Comparison of ENCODE assay signal across 8 cellular contexts in genomic region chr4:183256756-183257385, GRCh38.
A peak's percentile ranks its signal among the peaks of the same experiment; 100 is the strongest.
DNase-seq lines count a peak whose midpoint lies in the region; ATAC-seq and TF ChIP-seq lines count a peak whose summit lies in the region.

No MANE protein-coding gene starts in this region.

- CTCF ChIA-PET in activated CD4-positive, alpha-beta T cell treated with anti-CD3 and anti-CD28 coated beads for 36 hours (lab: Charles Lee), result interaction anchor here (1.0 to 4.7 kb wide), 6 partner anchors 13 to 319 kb away, joined by 3 to 32 read pairs (median 5); no protein-coding TSS in a partner anchor

- no peak overlapping the region for H3K27ac Mint-ChIP-seq in activated CD4-positive, alpha-beta T cell treated with anti-CD3 and anti-CD28 coated beads for 36 hours
- peak overlapping the region; percentile 35 for H3K27ac Mint-ChIP-seq in activated T-cell treated with anti-CD3 and anti-CD28 coated beads, Interleukin-2, amount 50 U/mL, for 24 hours

- TF ChIP-seq POLR2A in gastroesophageal sphincter (IDR thresholded peaks at IDR 0.05) (no peak), prostate gland (IDR thresholded peaks at IDR 0.05) (no peak)

- H3K36me3 Mint-ChIP-seq in activated CD4-positive, alpha-beta T cell treated with anti-CD3 and anti-CD28 coated beads for 36 hours (ENCODE audit: low read depth), result no peaks in the 10 kb centered on the region
- H3K36me3 Mint-ChIP-seq in activated T-cell treated with anti-CD3 and anti-CD28 coated beads, Interleukin-2, amount 50 U/mL, for 24 hours (ENCODE audit: low read depth), result no peaks in the 10 kb centered on the region

- peak; percentile 67 for DNase-seq in activated CD4-positive, alpha-beta T cell treated with anti-CD3 and anti-CD28 coated beads for 36 hours
- DNase-seq in activated CD4-positive, alpha-beta T cell treated with anti-CD3 and anti-CD28 coated beads for 1 hour, result no peak
- DNase-seq in NCI-H526 treated with DMSO at 0.1 percent for 48 hours (lab: John Stamatoyannopoulos, UW), result peak; percentile 3
- DNase-seq in activated T-cell treated with anti-CD3 and anti-CD28 coated beads, Interleukin-2, amount 50 U/mL, for 24 hours, result peak; percentile 51
- no peak for DNase-seq in prostate gland (ENCODE audit: low spot score)
- DNase-seq in DMS79 treated with DMSO at 0.1 percent for 48 hours (lab: John Stamatoyannopoulos, UW), result no peak

- H3K4me3 ChIP-seq in gastroesophageal sphincter, result no peak overlapping the region
- no peak overlapping the region for H3K4me3 ChIP-seq in prostate gland

- H3K4me1 ChIP-seq in gastroesophageal sphincter (peaks cover 0 to 22% (median 0%) of the 10 kb centered on the region in 3 donors), prostate gland (replicated peaks) (peaks cover 19% of the 10 kb centered on the region)

- intact Hi-C loops in activated CD4-positive, alpha-beta T cell treated with anti-CD3 and anti-CD28 coated beads for 36 hours (cut with DNase I, micrococcal nuclease), result loop anchor here in 1 of 2 experiments (1.0 kb wide), 1 partner anchor 184 kb away; no protein-coding TSS in a partner anchor
- intact Hi-C loops in prostate gland (cut with DNase I), result loop anchor here (2.0 kb wide), 1 partner anchor 182 kb away; no protein-coding TSS in a partner anchor

- TF ChIP-seq CTCF in gastroesophageal sphincter (IDR thresholded peaks at IDR 0.05) (peak; percentile 58 to 77 (median 72)), prostate gland (IDR thresholded peaks at IDR 0.05) (peak; percentile 44 to 56 (median 50))

- POLR2A ChIA-PET in activated CD4-positive, alpha-beta T cell treated with anti-CD3 and anti-CD28 coated beads for 36 hours (lab: Charles Lee), result no interaction called here

- ATAC-seq in activated CD4-positive, alpha-beta T cell treated with anti-CD3 and anti-CD28 coated beads for 36 hours, result peak; percentile 53
- ATAC-seq in HG02759 (IDR thresholded peaks at IDR 0.05; ENCODE audit: unreplicated experiment), result peak; percentile 82
- ATAC-seq in gastroesophageal sphincter, result peak; percentile 72

- peaks cover 0 to 53% of the 10 kb centered on the region in 2 donors for H3K36me3 ChIP-seq in gastroesophageal sphincter
- no peaks in the 10 kb centered on the region for H3K36me3 ChIP-seq in prostate gland

- peak overlapping the region in 1 of 4 donors; percentile 19 for H3K27ac ChIP-seq in gastroesophageal sphincter
- peak overlapping the region in 1 of 2 donors; percentile 51 for H3K27ac ChIP-seq in prostate gland

- H3K27me3 ChIP-seq in gastroesophageal sphincter, result no peaks in the 10 kb centered on the region
- no peaks in the 10 kb centered on the region for H3K27me3 ChIP-seq in prostate gland (replicated peaks; ENCODE audit: insufficient read depth)

- no peaks in the 10 kb centered on the region for H3K27me3 Mint-ChIP-seq in activated CD4-positive, alpha-beta T cell treated with anti-CD3 and anti-CD28 coated beads for 36 hours
- no peaks in the 10 kb centered on the region for H3K27me3 Mint-ChIP-seq in activated T-cell treated with anti-CD3 and anti-CD28 coated beads, Interleukin-2, amount 50 U/mL, for 24 hours

- H3K4me1 Mint-ChIP-seq in activated CD4-positive, alpha-beta T cell treated with anti-CD3 and anti-CD28 coated beads for 36 hours, result no peaks in the 10 kb centered on the region
- no peaks in the 10 kb centered on the region for H3K4me1 Mint-ChIP-seq in activated T-cell treated with anti-CD3 and anti-CD28 coated beads, Interleukin-2, amount 50 U/mL, for 24 hours (ENCODE audit: low read depth)

- H3K9me3 Mint-ChIP-seq in activated CD4-positive, alpha-beta T cell treated with anti-CD3 and anti-CD28 coated beads for 36 hours (ENCODE audit: low read depth), result no peaks in the 10 kb centered on the region
- no peaks in the 10 kb centered on the region for H3K9me3 Mint-ChIP-seq in activated T-cell treated with anti-CD3 and anti-CD28 coated beads, Interleukin-2, amount 50 U/mL, for 24 hours

- TF ChIP-seq EP300 in gastroesophageal sphincter (IDR thresholded peaks at IDR 0.05), result no peak

- no peak overlapping the region for H3K4me3 Mint-ChIP-seq in activated CD4-positive, alpha-beta T cell treated with anti-CD3 and anti-CD28 coated beads for 36 hours
- no peak overlapping the region for H3K4me3 Mint-ChIP-seq in activated T-cell treated with anti-CD3 and anti-CD28 coated beads, Interleukin-2, amount 50 U/mL, for 24 hours

- WGBS in gastroesophageal sphincter (ENCODE audit: low coverage in 1 of 2), 2 donors, result 24 to 43% methylated on average over 3 to 6 of the region's 9 CpGs
- WGBS in prostate gland, result 45% methylated on average over 9 of the region's 9 CpGs

- H3K9me3 ChIP-seq in gastroesophageal sphincter (no peaks in the 10 kb centered on the region), prostate gland (no peaks in the 10 kb centered on the region)

Comparison
In these comparisons a context has a peak if more than half of its experiments do, and no peak if none do; other contexts are left out.
1. DNase-seq: peak in activated CD4-positive, alpha-beta T cell treated with anti-CD3 and anti-CD28 coated beads for 36 hours (single experiment), NCI-H526 treated with DMSO at 0.1 percent for 48 hours (single experiment) and activated T-cell treated with anti-CD3 and anti-CD28 coated beads, Interleukin-2, amount 50 U/mL, for 24 hours (single experiment); none in activated CD4-positive, alpha-beta T cell treated with anti-CD3 and anti-CD28 coated beads for 1 hour (single experiment), prostate gland (single experiment) and DMS79 treated with DMSO at 0.1 percent for 48 hours (single experiment).
2. Peak in every context shown above with its lines, with median percentiles within 50 percentile points of each other: ATAC-seq.